Comparison of ENCODE assay signal across 20 cellular contexts in the genomic region with DNA sequence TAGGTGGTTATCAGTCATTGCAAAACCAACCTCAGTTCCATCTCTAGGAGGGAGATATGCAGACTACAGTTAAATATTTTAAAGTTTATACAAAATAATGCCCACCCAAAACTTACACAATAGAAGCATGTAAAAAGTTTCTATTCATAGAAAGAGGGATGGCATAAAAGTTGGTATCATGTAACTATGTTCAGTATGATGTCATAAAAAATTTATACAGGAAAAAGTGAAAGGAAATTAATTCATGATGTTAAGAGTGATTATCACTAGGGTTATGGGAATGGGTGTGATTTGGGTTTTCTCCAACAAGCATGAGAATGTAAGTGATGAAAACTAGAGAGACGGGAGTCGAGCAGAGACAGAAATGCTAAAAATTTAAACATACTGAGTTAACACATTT.
"Had no signal": no experiment of that assay in that cellular context is flagged by ENCODE, and none has a peak within 500 bp of the region (broad histone marks: within the 10 kb centered on the region; RNA-seq: fewer than 3 reads in every experiment).

No MANE protein-coding gene starts in this region.

- H3K9me3 Mint-ChIP-seq: activated T-cell treated with anti-CD3 and anti-CD28 coated beads, Interleukin-2, amount 50 U/mL, for 4 hours; naive thymus-derived CD4-positive, alpha-beta T cell; T-helper 1 cell treated with Interleukin-12 subunit alpha and Interleukin-12 subunit beta and Interleukin-4 antibody, amounts not matched to agents 30 μg/mL and 1 μg/mL, for 36 hours had no signal

- H3K27me3 Mint-ChIP-seq: naive thymus-derived CD4-positive, alpha-beta T cell; progenitor cell of endocrine pancreas had no signal

- H3K4me3 Mint-ChIP-seq: activated T-cell treated with anti-CD3 and anti-CD28 coated beads, Interleukin-2, amount 50 U/mL, for 4 hours; naive thymus-derived CD4-positive, alpha-beta T cell; T-helper 1 cell treated with Interleukin-12 subunit alpha and Interleukin-12 subunit beta and Interleukin-4 antibody, amounts not matched to agents 30 μg/mL and 1 μg/mL, for 36 hours had no signal

- H3K27me3 ChIP-seq: adrenal gland, foreskin keratinocyte, left lung, right atrium auricular region, upper lobe of left lung had no signal

- H3K27ac Mint-ChIP-seq: progenitor cell of endocrine pancreas; T-helper 1 cell treated with Interleukin-12 subunit alpha and Interleukin-12 subunit beta and Interleukin-4 antibody, amounts not matched to agents 30 μg/mL and 1 μg/mL, for 36 hours had no signal

- H3K9me3 ChIP-seq: adrenal gland, left lung, right atrium auricular region, upper lobe of left lung had no signal

- H3K4me1 ChIP-seq: foreskin keratinocyte, left lung, right atrium auricular region, upper lobe of left lung had no signal

- H3K27ac ChIP-seq: foreskin keratinocyte, left lung, right atrium auricular region, skin epidermis, upper lobe of left lung had no signal

- H3K4me3 ChIP-seq: adrenal gland, left lung, right atrium auricular region, skin epidermis, upper lobe of left lung had no signal

- DNase-seq: activated CD4-positive, alpha-beta T cell treated with anti-CD3 and anti-CD28 coated beads, Interleukin-2, amount 50 U/mL, for 1 hour; activated CD4-positive, CD25-positive, alpha-beta regulatory T cell; activated gamma-delta T cell treated with Interleukin-2 at 50 U/mL for 16 hours; activated T-cell treated with anti-CD3 and anti-CD28 coated beads, Interleukin-2, amount 50 U/mL, for 4 hours; adrenal gland; foreskin keratinocyte; glutamatergic neuron; hypothalamus; kidney; left lung; naive thymus-derived CD4-positive, alpha-beta T cell; stimulated activated CD4-positive, alpha-beta T cell treated with anti-CD3 and anti-CD28 coated beads, Interleukin-4, amount 100 ng/mL, for 4 hours; stimulated activated CD8-positive, alpha-beta memory T cell treated with anti-CD3 and anti-CD28 coated beads, Interleukin-4, amount 100 ng/mL, for 48 hours; stimulated activated naive CD8-positive, alpha-beta T cell treated with anti-CD3 and anti-CD28 coated beads, Interleukin-15, Interleukin-2, amounts not matched to agents 100 U/mL and 50 U/mL, for 24 hours; upper lobe of left lung had no signal

- ATAC-seq: activated T-cell treated with anti-CD3 and anti-CD28 coated beads, Interleukin-2, amount 50 U/mL, for 4 hours; esophagus mucosa; foreskin keratinocyte; left lung; naive thymus-derived CD4-positive, alpha-beta T cell; stimulated activated naive CD8-positive, alpha-beta T cell treated with anti-CD3 and anti-CD28 coated beads, Interleukin-15, Interleukin-2, amounts not matched to agents 100 U/mL and 50 U/mL, for 24 hours had no signal

- FAIRE-seq: kidney had no signal
